ENCODE assay signal across 30 cellular contexts in the genomic region with DNA sequence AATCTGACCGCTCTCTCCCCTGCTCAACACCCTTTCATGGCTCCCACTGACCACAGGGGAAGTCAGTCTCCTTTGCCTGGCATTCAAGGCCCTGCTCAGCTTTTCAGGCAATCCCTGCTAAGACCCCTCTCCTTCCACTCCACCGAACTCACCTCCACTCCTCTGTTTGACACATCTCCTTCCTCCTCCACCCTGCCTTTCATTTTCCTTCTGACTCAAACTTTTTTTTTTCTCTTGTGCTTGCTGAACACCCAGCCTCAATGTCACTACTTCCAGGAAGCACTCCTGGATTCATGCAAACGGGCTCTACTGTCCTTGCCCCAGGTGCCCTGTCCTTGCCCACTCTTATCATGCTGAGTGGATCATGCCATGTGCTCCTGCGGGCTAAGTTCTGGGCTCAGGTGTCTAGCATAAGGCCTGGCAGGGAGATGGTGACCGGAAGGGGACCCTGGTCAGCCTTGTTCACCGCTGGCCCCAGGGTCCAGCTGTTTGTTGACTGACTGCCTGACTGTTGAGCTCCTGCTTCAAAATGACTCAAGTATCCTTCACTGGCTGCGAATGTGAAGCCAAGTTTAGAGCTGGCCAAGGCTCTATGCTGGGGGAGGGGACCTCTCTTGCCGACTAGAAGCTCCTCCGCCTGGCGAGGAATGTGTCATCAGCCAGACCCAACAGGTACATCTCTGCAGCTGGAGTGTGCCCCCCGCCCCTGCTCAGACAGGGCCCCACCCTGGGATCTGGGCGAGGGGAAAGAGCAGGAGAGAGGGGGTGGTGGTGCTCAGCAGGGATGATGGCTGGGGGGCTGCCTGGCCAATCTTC. TPM values are rescaled to one million over a fixed set of nuclear protein-coding genes. Genes with fewer than 3 reads are reported as not detected.
"Had no signal": no experiment of that assay in that cellular context is flagged by ENCODE, and none has a peak within 500 bp of the region (broad histone marks: within the 10 kb centered on the region; RNA-seq: fewer than 3 reads in every experiment).

No MANE protein-coding gene starts in this region.

- H3K27ac Mint-ChIP-seq: activated B cell treated with CpG ODN at 0.5 μM for 24 hours; activated CD4-positive, alpha-beta memory T cell treated with anti-CD3 and anti-CD28 coated beads for 36 hours; activated CD8-positive, alpha-beta memory T cell treated with anti-CD3 and anti-CD28 coated beads, Interleukin-2, amount 10 ng/mL, durations not matched to agents 7 days and 5 days; activated naive CD4-positive, alpha-beta T cell treated with anti-CD3 and anti-CD28 coated beads, Interleukin-2, amount 10 ng/mL, durations not matched to agents 7 days and 5 days; immature natural killer cell; memory B cell; nephron; stimulated activated naive B cell treated with anti-CD40 and anti-IgM and Interleukin-4, amounts not matched to agents 10 μg/mL and 1 μg/mL and 100 μg/mL, for 72 hours had no signal

- ATAC-seq: activated CD8-positive, alpha-beta memory T cell treated with anti-CD3 and anti-CD28 coated beads, Interleukin-2, amount 10 ng/mL, durations not matched to agents 7 days and 5 days; left lung had no signal

- H3K36me3 ChIP-seq: cardiac muscle cell, left lung, sigmoid colon, transverse colon, uterus had no signal

- H3K4me2 ChIP-seq: hepatocyte, smooth muscle cell had no signal

- H3K79me2 ChIP-seq: hepatocyte had no signal

- H3K4me3 ChIP-seq: cardiac muscle cell, hepatocyte, left lung, sigmoid colon, smooth muscle cell, transverse colon, uterus had no signal

- DNase-seq: activated B cell treated with CpG ODN at 0.5 μM for 24 hours; activated CD4-positive, alpha-beta memory T cell treated with anti-CD3 and anti-CD28 coated beads for 36 hours; activated CD4-positive, alpha-beta T cell treated with anti-CD3 and anti-CD28 coated beads for 4 hours; activated CD8-positive, alpha-beta memory T cell treated with anti-CD3 and anti-CD28 coated beads, Interleukin-2, amount 10 ng/mL, durations not matched to agents 7 days and 5 days; activated effector memory CD4-positive, alpha-beta T cell treated with anti-CD3 and anti-CD28 coated beads, Interleukin-2, amount 50 U/mL, for 16 hours; activated naive CD4-positive, alpha-beta T cell treated with anti-CD3 and anti-CD28 coated beads, Interleukin-2, amount 10 ng/mL, durations not matched to agents 7 days and 5 days; activated T-cell treated with anti-CD3 and anti-CD28 coated beads for 4 hours; dermis blood vessel endothelial cell; effector CD8-positive, alpha-beta T cell; foreskin melanocyte; immature natural killer cell; kidney glomerular epithelial cell; nucleus accumbens; sigmoid colon; stimulated activated CD4-positive, alpha-beta T cell treated with anti-CD3 and anti-CD28 coated beads, Interleukin-2, amount 100 ng/mL, for 48 hours; stimulated activated CD8-positive, alpha-beta memory T cell treated with anti-CD3 and anti-CD28 coated beads, Interleukin-4, amount 100 ng/mL, for 48 hours; stimulated activated naive B cell treated with anti-CD40 and anti-IgM and Interleukin-4, amounts not matched to agents 10 μg/mL and 1 μg/mL and 100 μg/mL, for 72 hours; T-helper 9 cell; transverse colon; uterus had no signal

- H2AFZ ChIP-seq: hepatocyte had no signal

- H3K4me3 Mint-ChIP-seq: activated B cell treated with CpG ODN at 0.5 μM for 24 hours; activated CD4-positive, alpha-beta memory T cell treated with anti-CD3 and anti-CD28 coated beads for 36 hours; activated CD8-positive, alpha-beta memory T cell treated with anti-CD3 and anti-CD28 coated beads, Interleukin-2, amount 10 ng/mL, durations not matched to agents 7 days and 5 days; activated naive CD4-positive, alpha-beta T cell treated with anti-CD3 and anti-CD28 coated beads, Interleukin-2, amount 10 ng/mL, durations not matched to agents 7 days and 5 days; immature natural killer cell; memory B cell; nephron; stimulated activated naive B cell treated with anti-CD40 and anti-IgM and Interleukin-4, amounts not matched to agents 10 μg/mL and 1 μg/mL and 100 μg/mL, for 72 hours had no signal

- H3K9me3 Mint-ChIP-seq: activated B cell treated with CpG ODN at 0.5 μM for 24 hours; activated CD4-positive, alpha-beta memory T cell treated with anti-CD3 and anti-CD28 coated beads for 36 hours; activated naive CD4-positive, alpha-beta T cell treated with anti-CD3 and anti-CD28 coated beads, Interleukin-2, amount 10 ng/mL, durations not matched to agents 7 days and 5 days; memory B cell; stimulated activated naive B cell treated with anti-CD40 and anti-IgM and Interleukin-4, amounts not matched to agents 10 μg/mL and 1 μg/mL and 100 μg/mL, for 72 hours had no signal

- H3K27ac ChIP-seq: cardiac muscle cell, hepatocyte, left lung, sigmoid colon, transverse colon, uterus had no signal

- H3K9me3 ChIP-seq: left lung, sigmoid colon, transverse colon, uterus had no signal

RNA-seq across cellular contexts. Expression of a gene that starts 6.2 kb away (rescaled TPM):
- total RNA-seq: activated B cell treated with CpG ODN at 0.5 μM for 24 hours; activated CD4-positive, alpha-beta memory T cell treated with anti-CD3 and anti-CD28 coated beads for 36 hours; activated CD8-positive, alpha-beta memory T cell treated with anti-CD3 and anti-CD28 coated beads, Interleukin-2, amount 10 ng/mL, durations not matched to agents 7 days and 5 days; dermis blood vessel endothelial cell; mononuclear cell; myocyte; sigmoid colon; smooth muscle cell; T-helper 1 cell treated with Interleukin-12 subunit alpha and Interleukin-12 subunit beta and Interleukin-4 antibody, amounts not matched to agents 30 ng/mL and 1 ng/mL, for 36 hours; temporal lobe; transverse colon had no signal
- polyA plus RNA-seq: cardiac muscle cell, immature natural killer cell, smooth muscle cell had no signal

RNA-seq across cellular contexts. Expression of a gene that starts 50.8 kb away (rescaled TPM):
- total RNA-seq: activated B cell treated with CpG ODN at 0.5 μM for 24 hours; activated CD4-positive, alpha-beta memory T cell treated with anti-CD3 and anti-CD28 coated beads for 36 hours; activated CD8-positive, alpha-beta memory T cell treated with anti-CD3 and anti-CD28 coated beads, Interleukin-2, amount 10 ng/mL, durations not matched to agents 7 days and 5 days; cardiac muscle cell; dermis blood vessel endothelial cell; hepatocyte; left lung; myocyte; sigmoid colon; smooth muscle cell; T-helper 1 cell treated with Interleukin-12 subunit alpha and Interleukin-12 subunit beta and Interleukin-4 antibody, amounts not matched to agents 30 ng/mL and 1 ng/mL, for 36 hours; transverse colon had no signal
- polyA plus RNA-seq: cardiac muscle cell, hepatocyte, immature natural killer cell, sigmoid colon, smooth muscle cell had no signal
